ENCODE assay signal across 2 cellular contexts in the genomic region with DNA sequence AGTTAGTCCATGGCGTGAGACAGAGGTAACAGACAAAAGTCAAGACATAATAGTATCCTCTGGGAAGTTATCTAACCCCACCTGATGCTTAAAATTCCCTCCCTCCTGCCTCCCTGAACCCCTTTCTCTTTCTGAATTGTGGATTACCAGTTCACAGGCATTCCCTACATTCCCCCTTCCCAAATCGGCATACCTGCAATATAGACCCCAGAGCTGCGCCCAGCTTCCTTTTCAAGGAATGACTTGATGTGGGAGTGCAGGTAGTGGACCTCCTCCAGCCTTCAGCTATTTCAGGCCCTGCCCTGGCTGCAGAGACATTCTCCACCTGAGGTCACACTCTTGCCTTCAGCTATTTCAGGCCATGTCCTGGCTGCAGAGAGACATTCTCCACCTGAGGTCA.
TF ChIP-seq lines count a peak whose summit lies in the region.

No MANE protein-coding gene starts in this region.

TF ChIP-seq in GM23338, 12 proteins besides CTCF, POLR2A, EP300 and RAD21:
- TF ChIP-seq, protein P1, sequence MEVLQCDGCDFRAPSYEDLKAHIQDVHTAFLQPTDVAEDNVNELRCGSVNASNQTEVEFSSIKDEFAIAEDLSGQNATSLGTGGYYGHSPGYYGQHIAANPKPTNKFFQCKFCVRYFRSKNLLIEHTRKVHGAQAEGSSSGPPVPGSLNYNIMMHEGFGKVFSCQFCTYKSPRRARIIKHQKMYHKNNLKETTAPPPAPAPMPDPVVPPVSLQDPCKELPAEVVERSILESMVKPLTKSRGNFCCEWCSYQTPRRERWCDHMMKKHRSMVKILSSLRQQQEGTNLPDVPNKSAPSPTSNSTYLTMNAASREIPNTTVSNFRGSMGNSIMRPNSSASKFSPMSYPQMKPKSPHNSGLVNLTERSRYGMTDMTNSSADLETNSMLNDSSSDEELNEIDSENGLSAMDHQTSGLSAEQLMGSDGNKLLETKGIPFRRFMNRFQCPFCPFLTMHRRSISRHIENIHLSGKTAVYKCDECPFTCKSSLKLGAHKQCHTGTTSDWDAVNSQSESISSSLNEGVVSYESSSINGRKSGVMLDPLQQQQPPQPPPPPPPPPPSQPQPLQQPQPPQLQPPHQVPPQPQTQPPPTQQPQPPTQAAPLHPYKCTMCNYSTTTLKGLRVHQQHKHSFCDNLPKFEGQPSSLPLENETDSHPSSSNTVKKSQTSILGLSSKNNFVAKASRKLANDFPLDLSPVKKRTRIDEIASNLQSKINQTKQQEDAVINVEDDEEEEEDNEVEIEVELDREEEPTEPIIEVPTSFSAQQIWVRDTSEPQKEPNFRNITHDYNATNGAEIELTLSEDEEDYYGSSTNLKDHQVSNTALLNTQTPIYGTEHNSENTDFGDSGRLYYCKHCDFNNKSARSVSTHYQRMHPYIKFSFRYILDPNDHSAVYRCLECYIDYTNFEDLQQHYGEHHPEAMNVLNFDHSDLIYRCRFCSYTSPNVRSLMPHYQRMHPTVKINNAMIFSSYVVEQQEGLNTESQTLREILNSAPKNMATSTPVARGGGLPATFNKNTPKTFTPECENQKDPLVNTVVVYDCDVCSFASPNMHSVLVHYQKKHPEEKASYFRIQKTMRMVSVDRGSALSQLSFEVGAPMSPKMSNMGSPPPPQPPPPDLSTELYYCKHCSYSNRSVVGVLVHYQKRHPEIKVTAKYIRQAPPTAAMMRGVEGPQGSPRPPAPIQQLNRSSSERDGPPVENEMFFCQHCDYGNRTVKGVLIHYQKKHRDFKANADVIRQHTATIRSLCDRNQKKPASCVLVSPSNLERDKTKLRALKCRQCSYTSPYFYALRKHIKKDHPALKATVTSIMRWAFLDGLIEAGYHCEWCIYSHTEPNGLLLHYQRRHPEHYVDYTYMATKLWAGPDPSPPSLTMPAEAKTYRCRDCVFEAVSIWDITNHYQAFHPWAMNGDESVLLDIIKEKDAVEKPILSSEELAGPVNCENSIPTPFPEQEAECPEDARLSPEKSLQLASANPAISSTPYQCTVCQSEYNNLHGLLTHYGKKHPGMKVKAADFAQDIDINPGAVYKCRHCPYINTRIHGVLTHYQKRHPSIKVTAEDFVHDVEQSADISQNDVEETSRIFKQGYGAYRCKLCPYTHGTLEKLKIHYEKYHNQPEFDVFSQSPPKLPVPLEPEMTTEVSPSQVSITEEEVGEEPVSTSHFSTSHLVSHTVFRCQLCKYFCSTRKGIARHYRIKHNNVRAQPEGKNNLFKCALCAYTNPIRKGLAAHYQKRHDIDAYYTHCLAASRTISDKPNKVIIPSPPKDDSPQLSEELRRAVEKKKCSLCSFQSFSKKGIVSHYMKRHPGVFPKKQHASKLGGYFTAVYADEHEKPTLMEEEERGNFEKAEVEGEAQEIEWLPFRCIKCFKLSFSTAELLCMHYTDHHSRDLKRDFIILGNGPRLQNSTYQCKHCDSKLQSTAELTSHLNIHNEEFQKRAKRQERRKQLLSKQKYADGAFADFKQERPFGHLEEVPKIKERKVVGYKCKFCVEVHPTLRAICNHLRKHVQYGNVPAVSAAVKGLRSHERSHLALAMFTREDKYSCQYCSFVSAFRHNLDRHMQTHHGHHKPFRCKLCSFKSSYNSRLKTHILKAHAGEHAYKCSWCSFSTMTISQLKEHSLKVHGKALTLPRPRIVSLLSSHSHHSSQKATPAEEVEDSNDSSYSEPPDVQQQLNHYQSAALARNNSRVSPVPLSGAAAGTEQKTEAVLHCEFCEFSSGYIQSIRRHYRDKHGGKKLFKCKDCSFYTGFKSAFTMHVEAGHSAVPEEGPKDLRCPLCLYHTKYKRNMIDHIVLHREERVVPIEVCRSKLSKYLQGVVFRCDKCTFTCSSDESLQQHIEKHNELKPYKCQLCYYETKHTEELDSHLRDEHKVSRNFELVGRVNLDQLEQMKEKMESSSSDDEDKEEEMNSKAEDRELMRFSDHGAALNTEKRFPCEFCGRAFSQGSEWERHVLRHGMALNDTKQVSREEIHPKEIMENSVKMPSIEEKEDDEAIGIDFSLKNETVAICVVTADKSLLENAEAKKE (CRISPR knock-in tag; IDR thresholded peaks at IDR 0.05), result no peak
- TF ChIP-seq, protein P2, sequence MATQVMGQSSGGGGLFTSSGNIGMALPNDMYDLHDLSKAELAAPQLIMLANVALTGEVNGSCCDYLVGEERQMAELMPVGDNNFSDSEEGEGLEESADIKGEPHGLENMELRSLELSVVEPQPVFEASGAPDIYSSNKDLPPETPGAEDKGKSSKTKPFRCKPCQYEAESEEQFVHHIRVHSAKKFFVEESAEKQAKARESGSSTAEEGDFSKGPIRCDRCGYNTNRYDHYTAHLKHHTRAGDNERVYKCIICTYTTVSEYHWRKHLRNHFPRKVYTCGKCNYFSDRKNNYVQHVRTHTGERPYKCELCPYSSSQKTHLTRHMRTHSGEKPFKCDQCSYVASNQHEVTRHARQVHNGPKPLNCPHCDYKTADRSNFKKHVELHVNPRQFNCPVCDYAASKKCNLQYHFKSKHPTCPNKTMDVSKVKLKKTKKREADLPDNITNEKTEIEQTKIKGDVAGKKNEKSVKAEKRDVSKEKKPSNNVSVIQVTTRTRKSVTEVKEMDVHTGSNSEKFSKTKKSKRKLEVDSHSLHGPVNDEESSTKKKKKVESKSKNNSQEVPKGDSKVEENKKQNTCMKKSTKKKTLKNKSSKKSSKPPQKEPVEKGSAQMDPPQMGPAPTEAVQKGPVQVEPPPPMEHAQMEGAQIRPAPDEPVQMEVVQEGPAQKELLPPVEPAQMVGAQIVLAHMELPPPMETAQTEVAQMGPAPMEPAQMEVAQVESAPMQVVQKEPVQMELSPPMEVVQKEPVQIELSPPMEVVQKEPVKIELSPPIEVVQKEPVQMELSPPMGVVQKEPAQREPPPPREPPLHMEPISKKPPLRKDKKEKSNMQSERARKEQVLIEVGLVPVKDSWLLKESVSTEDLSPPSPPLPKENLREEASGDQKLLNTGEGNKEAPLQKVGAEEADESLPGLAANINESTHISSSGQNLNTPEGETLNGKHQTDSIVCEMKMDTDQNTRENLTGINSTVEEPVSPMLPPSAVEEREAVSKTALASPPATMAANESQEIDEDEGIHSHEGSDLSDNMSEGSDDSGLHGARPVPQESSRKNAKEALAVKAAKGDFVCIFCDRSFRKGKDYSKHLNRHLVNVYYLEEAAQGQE (IDR thresholded peaks at IDR 0.05; ENCODE audit: unreplicated experiment), result no peak
- TF ChIP-seq EZH2phosphoT487 (IDR thresholded peaks at IDR 0.05; ENCODE audit: unreplicated experiment), result no peak
- TF ChIP-seq, protein P3, sequence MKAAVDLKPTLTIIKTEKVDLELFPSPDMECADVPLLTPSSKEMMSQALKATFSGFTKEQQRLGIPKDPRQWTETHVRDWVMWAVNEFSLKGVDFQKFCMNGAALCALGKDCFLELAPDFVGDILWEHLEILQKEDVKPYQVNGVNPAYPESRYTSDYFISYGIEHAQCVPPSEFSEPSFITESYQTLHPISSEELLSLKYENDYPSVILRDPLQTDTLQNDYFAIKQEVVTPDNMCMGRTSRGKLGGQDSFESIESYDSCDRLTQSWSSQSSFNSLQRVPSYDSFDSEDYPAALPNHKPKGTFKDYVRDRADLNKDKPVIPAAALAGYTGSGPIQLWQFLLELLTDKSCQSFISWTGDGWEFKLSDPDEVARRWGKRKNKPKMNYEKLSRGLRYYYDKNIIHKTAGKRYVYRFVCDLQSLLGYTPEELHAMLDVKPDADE (IDR thresholded peaks at IDR 0.05), result no peak

TF ChIP-seq in WTC11, 78 proteins besides CTCF, POLR2A, EP300 and RAD21 (continued from another document):
- TF ChIP-seq, protein P4, sequence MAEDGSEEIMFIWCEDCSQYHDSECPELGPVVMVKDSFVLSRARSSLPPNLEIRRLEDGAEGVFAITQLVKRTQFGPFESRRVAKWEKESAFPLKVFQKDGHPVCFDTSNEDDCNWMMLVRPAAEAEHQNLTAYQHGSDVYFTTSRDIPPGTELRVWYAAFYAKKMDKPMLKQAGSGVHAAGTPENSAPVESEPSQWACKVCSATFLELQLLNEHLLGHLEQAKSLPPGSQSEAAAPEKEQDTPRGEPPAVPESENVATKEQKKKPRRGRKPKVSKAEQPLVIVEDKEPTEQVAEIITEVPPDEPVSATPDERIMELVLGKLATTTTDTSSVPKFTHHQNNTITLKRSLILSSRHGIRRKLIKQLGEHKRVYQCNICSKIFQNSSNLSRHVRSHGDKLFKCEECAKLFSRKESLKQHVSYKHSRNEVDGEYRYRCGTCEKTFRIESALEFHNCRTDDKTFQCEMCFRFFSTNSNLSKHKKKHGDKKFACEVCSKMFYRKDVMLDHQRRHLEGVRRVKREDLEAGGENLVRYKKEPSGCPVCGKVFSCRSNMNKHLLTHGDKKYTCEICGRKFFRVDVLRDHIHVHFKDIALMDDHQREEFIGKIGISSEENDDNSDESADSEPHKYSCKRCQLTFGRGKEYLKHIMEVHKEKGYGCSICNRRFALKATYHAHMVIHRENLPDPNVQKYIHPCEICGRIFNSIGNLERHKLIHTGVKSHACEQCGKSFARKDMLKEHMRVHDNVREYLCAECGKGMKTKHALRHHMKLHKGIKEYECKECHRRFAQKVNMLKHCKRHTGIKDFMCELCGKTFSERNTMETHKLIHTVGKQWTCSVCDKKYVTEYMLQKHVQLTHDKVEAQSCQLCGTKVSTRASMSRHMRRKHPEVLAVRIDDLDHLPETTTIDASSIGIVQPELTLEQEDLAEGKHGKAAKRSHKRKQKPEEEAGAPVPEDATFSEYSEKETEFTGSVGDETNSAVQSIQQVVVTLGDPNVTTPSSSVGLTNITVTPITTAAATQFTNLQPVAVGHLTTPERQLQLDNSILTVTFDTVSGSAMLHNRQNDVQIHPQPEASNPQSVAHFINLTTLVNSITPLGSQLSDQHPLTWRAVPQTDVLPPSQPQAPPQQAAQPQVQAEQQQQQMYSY (CRISPR knock-in tag; IDR thresholded peaks at IDR 0.05), result no peak
